ENCODE assay signal across 1 cellular context in the genomic region with DNA sequence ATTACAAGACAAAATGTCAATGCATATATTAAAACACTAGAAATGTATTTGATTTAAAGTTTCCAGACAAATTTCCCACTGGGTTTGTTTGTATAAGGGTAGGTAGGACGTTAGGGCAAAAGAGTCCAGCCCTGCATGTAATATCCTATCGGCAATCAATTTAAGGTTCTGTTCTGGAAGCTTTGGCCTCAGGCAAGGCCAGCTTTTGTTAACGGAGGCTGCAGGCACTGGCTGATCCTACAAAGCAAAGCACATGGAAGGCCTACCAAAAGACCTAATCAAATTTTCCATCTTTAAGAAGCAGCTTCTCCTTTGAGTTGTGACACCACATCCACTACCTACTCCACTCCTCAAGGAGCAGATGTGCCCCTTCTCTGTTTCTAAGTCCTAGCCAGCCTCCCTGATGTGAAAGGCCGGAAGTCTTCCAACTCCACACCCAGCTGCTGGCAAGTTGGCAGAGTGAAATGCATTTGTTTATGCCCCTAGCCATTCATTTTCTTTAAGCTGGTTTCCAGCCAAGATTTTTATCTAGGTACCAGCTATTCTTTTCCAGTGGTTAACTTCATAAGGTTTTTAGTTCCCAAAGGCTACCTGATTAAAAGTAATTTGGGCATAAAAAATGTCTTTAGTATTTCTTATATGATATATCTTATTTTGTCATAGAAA.
TF ChIP-seq lines count a peak whose summit lies in the region.

No MANE protein-coding gene starts in this region.

TF ChIP-seq in GM23338, 12 proteins besides CTCF, POLR2A, EP300 and RAD21 (continued from another document):
- TF ChIP-seq, protein P1, sequence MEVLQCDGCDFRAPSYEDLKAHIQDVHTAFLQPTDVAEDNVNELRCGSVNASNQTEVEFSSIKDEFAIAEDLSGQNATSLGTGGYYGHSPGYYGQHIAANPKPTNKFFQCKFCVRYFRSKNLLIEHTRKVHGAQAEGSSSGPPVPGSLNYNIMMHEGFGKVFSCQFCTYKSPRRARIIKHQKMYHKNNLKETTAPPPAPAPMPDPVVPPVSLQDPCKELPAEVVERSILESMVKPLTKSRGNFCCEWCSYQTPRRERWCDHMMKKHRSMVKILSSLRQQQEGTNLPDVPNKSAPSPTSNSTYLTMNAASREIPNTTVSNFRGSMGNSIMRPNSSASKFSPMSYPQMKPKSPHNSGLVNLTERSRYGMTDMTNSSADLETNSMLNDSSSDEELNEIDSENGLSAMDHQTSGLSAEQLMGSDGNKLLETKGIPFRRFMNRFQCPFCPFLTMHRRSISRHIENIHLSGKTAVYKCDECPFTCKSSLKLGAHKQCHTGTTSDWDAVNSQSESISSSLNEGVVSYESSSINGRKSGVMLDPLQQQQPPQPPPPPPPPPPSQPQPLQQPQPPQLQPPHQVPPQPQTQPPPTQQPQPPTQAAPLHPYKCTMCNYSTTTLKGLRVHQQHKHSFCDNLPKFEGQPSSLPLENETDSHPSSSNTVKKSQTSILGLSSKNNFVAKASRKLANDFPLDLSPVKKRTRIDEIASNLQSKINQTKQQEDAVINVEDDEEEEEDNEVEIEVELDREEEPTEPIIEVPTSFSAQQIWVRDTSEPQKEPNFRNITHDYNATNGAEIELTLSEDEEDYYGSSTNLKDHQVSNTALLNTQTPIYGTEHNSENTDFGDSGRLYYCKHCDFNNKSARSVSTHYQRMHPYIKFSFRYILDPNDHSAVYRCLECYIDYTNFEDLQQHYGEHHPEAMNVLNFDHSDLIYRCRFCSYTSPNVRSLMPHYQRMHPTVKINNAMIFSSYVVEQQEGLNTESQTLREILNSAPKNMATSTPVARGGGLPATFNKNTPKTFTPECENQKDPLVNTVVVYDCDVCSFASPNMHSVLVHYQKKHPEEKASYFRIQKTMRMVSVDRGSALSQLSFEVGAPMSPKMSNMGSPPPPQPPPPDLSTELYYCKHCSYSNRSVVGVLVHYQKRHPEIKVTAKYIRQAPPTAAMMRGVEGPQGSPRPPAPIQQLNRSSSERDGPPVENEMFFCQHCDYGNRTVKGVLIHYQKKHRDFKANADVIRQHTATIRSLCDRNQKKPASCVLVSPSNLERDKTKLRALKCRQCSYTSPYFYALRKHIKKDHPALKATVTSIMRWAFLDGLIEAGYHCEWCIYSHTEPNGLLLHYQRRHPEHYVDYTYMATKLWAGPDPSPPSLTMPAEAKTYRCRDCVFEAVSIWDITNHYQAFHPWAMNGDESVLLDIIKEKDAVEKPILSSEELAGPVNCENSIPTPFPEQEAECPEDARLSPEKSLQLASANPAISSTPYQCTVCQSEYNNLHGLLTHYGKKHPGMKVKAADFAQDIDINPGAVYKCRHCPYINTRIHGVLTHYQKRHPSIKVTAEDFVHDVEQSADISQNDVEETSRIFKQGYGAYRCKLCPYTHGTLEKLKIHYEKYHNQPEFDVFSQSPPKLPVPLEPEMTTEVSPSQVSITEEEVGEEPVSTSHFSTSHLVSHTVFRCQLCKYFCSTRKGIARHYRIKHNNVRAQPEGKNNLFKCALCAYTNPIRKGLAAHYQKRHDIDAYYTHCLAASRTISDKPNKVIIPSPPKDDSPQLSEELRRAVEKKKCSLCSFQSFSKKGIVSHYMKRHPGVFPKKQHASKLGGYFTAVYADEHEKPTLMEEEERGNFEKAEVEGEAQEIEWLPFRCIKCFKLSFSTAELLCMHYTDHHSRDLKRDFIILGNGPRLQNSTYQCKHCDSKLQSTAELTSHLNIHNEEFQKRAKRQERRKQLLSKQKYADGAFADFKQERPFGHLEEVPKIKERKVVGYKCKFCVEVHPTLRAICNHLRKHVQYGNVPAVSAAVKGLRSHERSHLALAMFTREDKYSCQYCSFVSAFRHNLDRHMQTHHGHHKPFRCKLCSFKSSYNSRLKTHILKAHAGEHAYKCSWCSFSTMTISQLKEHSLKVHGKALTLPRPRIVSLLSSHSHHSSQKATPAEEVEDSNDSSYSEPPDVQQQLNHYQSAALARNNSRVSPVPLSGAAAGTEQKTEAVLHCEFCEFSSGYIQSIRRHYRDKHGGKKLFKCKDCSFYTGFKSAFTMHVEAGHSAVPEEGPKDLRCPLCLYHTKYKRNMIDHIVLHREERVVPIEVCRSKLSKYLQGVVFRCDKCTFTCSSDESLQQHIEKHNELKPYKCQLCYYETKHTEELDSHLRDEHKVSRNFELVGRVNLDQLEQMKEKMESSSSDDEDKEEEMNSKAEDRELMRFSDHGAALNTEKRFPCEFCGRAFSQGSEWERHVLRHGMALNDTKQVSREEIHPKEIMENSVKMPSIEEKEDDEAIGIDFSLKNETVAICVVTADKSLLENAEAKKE (CRISPR knock-in tag; IDR thresholded peaks at IDR 0.05) = no peak
- TF ChIP-seq, protein P2, sequence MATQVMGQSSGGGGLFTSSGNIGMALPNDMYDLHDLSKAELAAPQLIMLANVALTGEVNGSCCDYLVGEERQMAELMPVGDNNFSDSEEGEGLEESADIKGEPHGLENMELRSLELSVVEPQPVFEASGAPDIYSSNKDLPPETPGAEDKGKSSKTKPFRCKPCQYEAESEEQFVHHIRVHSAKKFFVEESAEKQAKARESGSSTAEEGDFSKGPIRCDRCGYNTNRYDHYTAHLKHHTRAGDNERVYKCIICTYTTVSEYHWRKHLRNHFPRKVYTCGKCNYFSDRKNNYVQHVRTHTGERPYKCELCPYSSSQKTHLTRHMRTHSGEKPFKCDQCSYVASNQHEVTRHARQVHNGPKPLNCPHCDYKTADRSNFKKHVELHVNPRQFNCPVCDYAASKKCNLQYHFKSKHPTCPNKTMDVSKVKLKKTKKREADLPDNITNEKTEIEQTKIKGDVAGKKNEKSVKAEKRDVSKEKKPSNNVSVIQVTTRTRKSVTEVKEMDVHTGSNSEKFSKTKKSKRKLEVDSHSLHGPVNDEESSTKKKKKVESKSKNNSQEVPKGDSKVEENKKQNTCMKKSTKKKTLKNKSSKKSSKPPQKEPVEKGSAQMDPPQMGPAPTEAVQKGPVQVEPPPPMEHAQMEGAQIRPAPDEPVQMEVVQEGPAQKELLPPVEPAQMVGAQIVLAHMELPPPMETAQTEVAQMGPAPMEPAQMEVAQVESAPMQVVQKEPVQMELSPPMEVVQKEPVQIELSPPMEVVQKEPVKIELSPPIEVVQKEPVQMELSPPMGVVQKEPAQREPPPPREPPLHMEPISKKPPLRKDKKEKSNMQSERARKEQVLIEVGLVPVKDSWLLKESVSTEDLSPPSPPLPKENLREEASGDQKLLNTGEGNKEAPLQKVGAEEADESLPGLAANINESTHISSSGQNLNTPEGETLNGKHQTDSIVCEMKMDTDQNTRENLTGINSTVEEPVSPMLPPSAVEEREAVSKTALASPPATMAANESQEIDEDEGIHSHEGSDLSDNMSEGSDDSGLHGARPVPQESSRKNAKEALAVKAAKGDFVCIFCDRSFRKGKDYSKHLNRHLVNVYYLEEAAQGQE (IDR thresholded peaks at IDR 0.05; ENCODE audit: unreplicated experiment) = no peak
